In the genomic region with DNA sequence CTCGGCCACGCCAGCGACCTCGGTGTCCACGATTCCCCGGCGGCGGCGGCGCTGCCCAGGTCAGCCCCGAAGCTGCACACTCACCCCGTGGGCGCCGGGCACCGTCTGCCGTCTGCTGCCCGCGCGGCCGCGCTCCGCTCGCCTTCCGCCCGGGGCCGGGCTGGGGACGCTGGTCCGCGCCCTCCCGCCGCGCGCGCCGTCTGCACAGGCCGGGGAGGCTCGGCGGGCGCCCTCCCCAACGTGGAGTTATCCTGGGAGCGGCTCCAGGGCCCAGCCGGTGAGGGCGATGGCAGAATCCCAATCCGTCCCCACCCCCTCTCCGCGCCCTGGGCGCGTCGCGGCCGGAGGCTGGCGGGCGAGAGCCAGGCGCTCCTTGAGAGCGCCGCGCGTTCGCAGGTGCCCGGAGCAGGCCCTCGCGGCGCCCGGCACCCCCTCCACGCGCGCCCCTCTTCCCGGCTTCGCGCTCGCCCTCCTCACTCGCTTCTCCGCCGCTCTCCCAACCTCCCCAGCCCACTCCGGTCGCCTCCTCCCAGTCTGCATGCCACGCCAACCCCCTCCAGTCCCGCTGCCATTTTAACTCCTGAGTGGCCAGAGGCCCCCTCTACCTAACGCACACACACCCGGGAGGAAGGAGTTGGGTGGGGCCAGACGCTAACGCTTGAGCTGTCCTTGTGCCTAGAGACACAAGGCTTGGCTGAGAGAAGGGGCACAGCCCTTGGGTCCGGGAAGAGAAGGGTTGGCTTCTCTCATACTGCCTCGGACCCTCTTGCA, we compare ENCODE assay signal across 8 cellular contexts. TPM values are rescaled to one million over a fixed set of nuclear protein-coding genes. Genes with fewer than 3 reads are reported as not detected.
A peak's percentile ranks its signal among the peaks of the same experiment; 100 is the strongest.
DNase-seq lines count a peak whose midpoint lies in the region; ATAC-seq and TF ChIP-seq lines count a peak whose summit lies in the region.

Gene LRRN2 (minus strand): TSS at position 503 of the 771 bp plus-strand sequence. CDS start 65,746 bp downstream, outside the sequence.

- no peak within 1 kb of the TSS for H2AFZ ChIP-seq in neural cell (ENCODE audit: low read depth, low read length)

- ATAC-seq in HG03097 (IDR thresholded peaks at IDR 0.05; ENCODE audit: low FRiP score, unreplicated experiment) (no peak), GM19351 (IDR thresholded peaks at IDR 0.05; ENCODE audit: unreplicated experiment) (no peak)

- no peaks in the 10 kb centered on the region for H4K20me1 ChIP-seq in neural cell (ENCODE audit: insufficient read depth)

- H3K36me3 ChIP-seq in neural cell (ENCODE audit: insufficient read depth, low read length), result no peaks in the 10 kb centered on the region

- H3K79me2 ChIP-seq in neural cell (replicated peaks; ENCODE audit: insufficient read depth, low read length), result peaks cover 14% of the 10 kb centered on the region

- peak within 1 kb of the TSS; percentile 68 for H3K9ac ChIP-seq in neural cell (ENCODE audit: low read length)

- H3K4me2 ChIP-seq in neural cell (ENCODE audit: low read length), result peak within 1 kb of the TSS; percentile 54

- TF ChIP-seq CTCF in epithelial cell of esophagus (IDR thresholded peaks at IDR 0.05; ENCODE audit: insufficient read depth, low read depth, low read length, missing control alignments) (no peak), neural cell (IDR thresholded peaks at IDR 0.05; ENCODE audit: poor library complexity, severe bottlenecking) (no peak)

- peak; percentile 33 for TF ChIP-seq RAD21 in neural cell (conservative IDR thresholded peaks at IDR 0.05)

- H3F3A ChIP-seq in neural cell (ENCODE audit: insufficient read depth, low read length, poor library complexity, severe bottlenecking), result no peaks in the 10 kb centered on the region

- peaks cover 3% of the 10 kb centered on the region for H3K27me3 ChIP-seq in neural cell (ENCODE audit: insufficient read depth, low read depth, low read length)

- H3K9me3 ChIP-seq in neural cell (ENCODE audit: low read length), result no peaks in the 10 kb centered on the region

- H3K27ac ChIP-seq in neural cell (ENCODE audit: low read length), result peak within 1 kb of the TSS; percentile 18

- H3K4me3 ChIP-seq in epithelial cell of esophagus (ENCODE audit: low read length) (no peak within 1 kb of the TSS), neural cell (ENCODE audit: low read length) (peak within 1 kb of the TSS; percentile 69)

- no peaks in the 10 kb centered on the region for H3K9me2 ChIP-seq in neural cell (ENCODE audit: insufficient read depth, low read length)

- TF ChIP-seq EP300 in neural cell (conservative IDR thresholded peaks at IDR 0.05; ENCODE audit: poor library complexity, severe bottlenecking), result peak; percentile 16

- DNase-seq in DMS53 treated with DMSO at 0.1 percent for 48 hours (lab: John Stamatoyannopoulos, UW; ENCODE audit: unreplicated experiment), result peak; percentile 17
- peak; percentile 22 for DNase-seq in NCI-H226
- DNase-seq in epithelial cell of esophagus (ENCODE audit: low read depth), result peak; percentile 11
- no peak for DNase-seq in SKM-1 (lab: John Stamatoyannopoulos, UW; ENCODE audit: unreplicated experiment)
- no peak for DNase-seq in NCI-H187 treated with DMSO at 0.1 percent for 48 hours (lab: John Stamatoyannopoulos, UW)

TF ChIP-seq in neural cell, 6 proteins besides CTCF, POLR2A, EP300 and RAD21:
- TF ChIP-seq EZH2 (IDR thresholded peaks at IDR 0.05; ENCODE audit: borderline replicate concordance, insufficient read depth, low read length, poor library complexity, severe bottlenecking) (no peak), TAF1 (IDR thresholded peaks at IDR 0.05; ENCODE audit: low read depth) (peak; percentile 6), POLR2AphosphoS5 (IDR thresholded peaks at IDR 0.05) (peak; percentile 48), SMC3 (conservative IDR thresholded peaks at IDR 0.05; ENCODE audit: poor library complexity) (peak; percentile 54), MXI1 (conservative IDR thresholded peaks at IDR 0.05; ENCODE audit: poor library complexity, severe bottlenecking) (peak; percentile 33)
- TF ChIP-seq, protein P1, sequence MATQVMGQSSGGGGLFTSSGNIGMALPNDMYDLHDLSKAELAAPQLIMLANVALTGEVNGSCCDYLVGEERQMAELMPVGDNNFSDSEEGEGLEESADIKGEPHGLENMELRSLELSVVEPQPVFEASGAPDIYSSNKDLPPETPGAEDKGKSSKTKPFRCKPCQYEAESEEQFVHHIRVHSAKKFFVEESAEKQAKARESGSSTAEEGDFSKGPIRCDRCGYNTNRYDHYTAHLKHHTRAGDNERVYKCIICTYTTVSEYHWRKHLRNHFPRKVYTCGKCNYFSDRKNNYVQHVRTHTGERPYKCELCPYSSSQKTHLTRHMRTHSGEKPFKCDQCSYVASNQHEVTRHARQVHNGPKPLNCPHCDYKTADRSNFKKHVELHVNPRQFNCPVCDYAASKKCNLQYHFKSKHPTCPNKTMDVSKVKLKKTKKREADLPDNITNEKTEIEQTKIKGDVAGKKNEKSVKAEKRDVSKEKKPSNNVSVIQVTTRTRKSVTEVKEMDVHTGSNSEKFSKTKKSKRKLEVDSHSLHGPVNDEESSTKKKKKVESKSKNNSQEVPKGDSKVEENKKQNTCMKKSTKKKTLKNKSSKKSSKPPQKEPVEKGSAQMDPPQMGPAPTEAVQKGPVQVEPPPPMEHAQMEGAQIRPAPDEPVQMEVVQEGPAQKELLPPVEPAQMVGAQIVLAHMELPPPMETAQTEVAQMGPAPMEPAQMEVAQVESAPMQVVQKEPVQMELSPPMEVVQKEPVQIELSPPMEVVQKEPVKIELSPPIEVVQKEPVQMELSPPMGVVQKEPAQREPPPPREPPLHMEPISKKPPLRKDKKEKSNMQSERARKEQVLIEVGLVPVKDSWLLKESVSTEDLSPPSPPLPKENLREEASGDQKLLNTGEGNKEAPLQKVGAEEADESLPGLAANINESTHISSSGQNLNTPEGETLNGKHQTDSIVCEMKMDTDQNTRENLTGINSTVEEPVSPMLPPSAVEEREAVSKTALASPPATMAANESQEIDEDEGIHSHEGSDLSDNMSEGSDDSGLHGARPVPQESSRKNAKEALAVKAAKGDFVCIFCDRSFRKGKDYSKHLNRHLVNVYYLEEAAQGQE (IDR thresholded peaks at IDR 0.05; ENCODE audit: borderline replicate concordance), result peak; percentile 5

RNA-seq across cellular contexts. Expression of gene LRRN2, which starts in this region (rescaled TPM):
- 3.3 and 5.2 TPM in 2 replicates for polyA plus RNA-seq in neural cell
- 8.3 and 9.0 TPM in 2 replicates for polyA minus RNA-seq in neural cell

Comparison
In these comparisons a context has a peak if more than half of its experiments do, and no peak if none do; other contexts are left out.
1. DNase-seq: peak in DMS53 treated with DMSO at 0.1 percent for 48 hours (single experiment), NCI-H226 (single experiment) and epithelial cell of esophagus (single experiment); none in SKM-1 (single experiment) and NCI-H187 treated with DMSO at 0.1 percent for 48 hours (single experiment).